In genomic region chr1:6331543-6332246, GRCh38 we compare ENCODE assay signal across 16 cellular contexts.
"Had no signal": no experiment of that assay in that cellular context is flagged by ENCODE, and none has a peak within 500 bp of the region (broad histone marks: within the 10 kb centered on the region; RNA-seq: fewer than 3 reads in every experiment).

No MANE protein-coding gene starts in this region.

- H3K4me1 Mint-ChIP-seq: activated naive CD8-positive, alpha-beta T cell treated with anti-CD3 and anti-CD28 coated beads, Interleukin-2, amount 50 U/mL, for 24 hours had no signal

- DNase-seq: activated CD4-positive, alpha-beta T cell treated with anti-CD3 and anti-CD28 coated beads for 4 hours; activated CD8-positive, alpha-beta memory T cell treated with anti-CD3 and anti-CD28 coated beads, Interleukin-2, amount 50 U/mL, for 4 hours; activated CD8-positive, alpha-beta T cell treated with anti-CD3 and anti-CD28 coated beads for 36 hours; activated naive CD4-positive, alpha-beta T cell treated with Interleukin-2 at 50 U/mL for 16 hours; activated naive CD8-positive, alpha-beta T cell treated with anti-CD3 and anti-CD28 coated beads, Interleukin-2, amount 50 U/mL, for 24 hours; central memory CD4-positive, alpha-beta T cell; cortex of kidney; effector memory CD4-positive, alpha-beta T cell; nephron progenitor cell; sigmoid colon; stimulated activated CD4-positive, alpha-beta T cell treated with anti-CD3 and anti-CD28 coated beads, Interleukin-12 subunit alpha, Interleukin-12 subunit beta, amount 100 ng/mL, for 4 hours; stimulated activated naive CD8-positive, alpha-beta T cell treated with anti-CD3 and anti-CD28 coated beads, Interleukin-15, Interleukin-2, amounts not matched to agents 100 U/mL and 50 U/mL, for 24 hours; T-helper 9 cell; WERI-Rb-1 had no signal

- H3K27me3 ChIP-seq: gastroesophageal sphincter, sigmoid colon had no signal

- H3K9me3 Mint-ChIP-seq: activated CD8-positive, alpha-beta T cell treated with anti-CD3 and anti-CD28 coated beads for 36 hours; activated naive CD8-positive, alpha-beta T cell treated with anti-CD3 and anti-CD28 coated beads, Interleukin-2, amount 50 U/mL, for 24 hours; nephron progenitor cell had no signal

- ATAC-seq: activated CD8-positive, alpha-beta T cell treated with anti-CD3 and anti-CD28 coated beads for 36 hours; activated naive CD8-positive, alpha-beta T cell treated with anti-CD3 and anti-CD28 coated beads, Interleukin-2, amount 50 U/mL, for 24 hours; gastroesophageal sphincter; stimulated activated naive CD8-positive, alpha-beta T cell treated with anti-CD3 and anti-CD28 coated beads, Interleukin-15, Interleukin-2, amounts not matched to agents 100 U/mL and 50 U/mL, for 24 hours had no signal

- H3K4me3 ChIP-seq: gastroesophageal sphincter, lung, sigmoid colon had no signal

- H3K27me3 Mint-ChIP-seq: activated CD8-positive, alpha-beta T cell treated with anti-CD3 and anti-CD28 coated beads for 36 hours; activated naive CD8-positive, alpha-beta T cell treated with anti-CD3 and anti-CD28 coated beads, Interleukin-2, amount 50 U/mL, for 24 hours had no signal

- H3K27ac ChIP-seq: gastroesophageal sphincter, WERI-Rb-1 had no signal

- H3K4me3 Mint-ChIP-seq: activated CD8-positive, alpha-beta T cell treated with anti-CD3 and anti-CD28 coated beads for 36 hours; activated naive CD8-positive, alpha-beta T cell treated with anti-CD3 and anti-CD28 coated beads, Interleukin-2, amount 50 U/mL, for 24 hours had no signal

- H3K27ac Mint-ChIP-seq: activated CD8-positive, alpha-beta T cell treated with anti-CD3 and anti-CD28 coated beads for 36 hours; activated naive CD8-positive, alpha-beta T cell treated with anti-CD3 and anti-CD28 coated beads, Interleukin-2, amount 50 U/mL, for 24 hours; nephron progenitor cell had no signal
